ENCODE assay signal across 1 cellular context in the genomic region with DNA sequence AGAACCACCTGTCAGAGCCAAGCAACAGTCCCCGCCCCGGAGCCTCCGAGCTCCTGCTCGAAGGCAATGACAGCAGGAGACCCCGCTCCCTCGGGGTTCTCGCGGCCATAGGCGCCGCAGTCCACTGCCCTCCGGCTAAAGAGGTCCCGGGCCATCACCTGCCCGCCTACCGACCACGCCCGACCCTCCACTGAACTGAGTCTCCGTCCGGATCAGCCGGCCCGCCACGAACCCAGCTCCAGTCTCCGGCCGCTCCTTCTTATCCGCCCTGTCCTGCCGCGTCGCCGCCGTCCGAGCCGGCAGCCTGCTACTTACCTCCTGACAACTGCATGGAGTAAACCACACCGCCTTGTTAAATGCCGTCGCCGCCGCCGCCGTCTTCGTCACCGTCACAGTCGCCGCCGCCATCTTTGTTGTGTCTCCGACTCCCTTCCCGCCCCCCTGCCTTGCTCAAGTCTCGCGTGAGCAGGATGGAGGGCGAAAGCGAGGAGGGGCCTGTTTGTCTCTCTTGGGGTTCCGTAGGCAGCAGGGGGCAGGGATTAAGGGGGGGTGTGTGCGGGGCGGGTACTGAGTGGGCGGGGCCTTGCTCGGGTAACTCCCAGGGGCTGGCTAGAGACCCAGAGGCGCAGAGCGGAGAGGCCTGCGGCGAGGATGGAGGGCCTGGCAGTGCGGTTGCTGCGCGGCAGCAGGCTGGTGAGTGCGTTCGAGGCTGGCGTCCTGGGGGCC.
A peak's percentile ranks its signal among the peaks of the same experiment; 100 is the strongest.
TF ChIP-seq lines count a peak whose summit lies in the region.

A gene (plus strand): TSS at position 628 of the 726 bp plus-strand sequence. CDS start 24 bp downstream, at position 652.
A gene with protein sequence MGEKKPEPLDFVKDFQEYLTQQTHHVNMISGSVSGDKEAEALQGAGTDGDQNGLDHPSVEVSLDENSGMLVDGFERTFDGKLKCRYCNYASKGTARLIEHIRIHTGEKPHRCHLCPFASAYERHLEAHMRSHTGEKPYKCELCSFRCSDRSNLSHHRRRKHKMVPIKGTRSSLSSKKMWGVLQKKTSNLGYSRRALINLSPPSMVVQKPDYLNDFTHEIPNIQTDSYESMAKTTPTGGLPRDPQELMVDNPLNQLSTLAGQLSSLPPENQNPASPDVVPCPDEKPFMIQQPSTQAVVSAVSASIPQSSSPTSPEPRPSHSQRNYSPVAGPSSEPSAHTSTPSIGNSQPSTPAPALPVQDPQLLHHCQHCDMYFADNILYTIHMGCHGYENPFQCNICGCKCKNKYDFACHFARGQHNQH (minus strand): TSS at position 417 of the 726 bp plus-strand sequence. CDS start 10,170 bp downstream, outside the sequence.

TF ChIP-seq in HEK293, 187 proteins besides CTCF, POLR2A, EP300 and RAD21 (continued from another document):
- TF ChIP-seq, protein P1, sequence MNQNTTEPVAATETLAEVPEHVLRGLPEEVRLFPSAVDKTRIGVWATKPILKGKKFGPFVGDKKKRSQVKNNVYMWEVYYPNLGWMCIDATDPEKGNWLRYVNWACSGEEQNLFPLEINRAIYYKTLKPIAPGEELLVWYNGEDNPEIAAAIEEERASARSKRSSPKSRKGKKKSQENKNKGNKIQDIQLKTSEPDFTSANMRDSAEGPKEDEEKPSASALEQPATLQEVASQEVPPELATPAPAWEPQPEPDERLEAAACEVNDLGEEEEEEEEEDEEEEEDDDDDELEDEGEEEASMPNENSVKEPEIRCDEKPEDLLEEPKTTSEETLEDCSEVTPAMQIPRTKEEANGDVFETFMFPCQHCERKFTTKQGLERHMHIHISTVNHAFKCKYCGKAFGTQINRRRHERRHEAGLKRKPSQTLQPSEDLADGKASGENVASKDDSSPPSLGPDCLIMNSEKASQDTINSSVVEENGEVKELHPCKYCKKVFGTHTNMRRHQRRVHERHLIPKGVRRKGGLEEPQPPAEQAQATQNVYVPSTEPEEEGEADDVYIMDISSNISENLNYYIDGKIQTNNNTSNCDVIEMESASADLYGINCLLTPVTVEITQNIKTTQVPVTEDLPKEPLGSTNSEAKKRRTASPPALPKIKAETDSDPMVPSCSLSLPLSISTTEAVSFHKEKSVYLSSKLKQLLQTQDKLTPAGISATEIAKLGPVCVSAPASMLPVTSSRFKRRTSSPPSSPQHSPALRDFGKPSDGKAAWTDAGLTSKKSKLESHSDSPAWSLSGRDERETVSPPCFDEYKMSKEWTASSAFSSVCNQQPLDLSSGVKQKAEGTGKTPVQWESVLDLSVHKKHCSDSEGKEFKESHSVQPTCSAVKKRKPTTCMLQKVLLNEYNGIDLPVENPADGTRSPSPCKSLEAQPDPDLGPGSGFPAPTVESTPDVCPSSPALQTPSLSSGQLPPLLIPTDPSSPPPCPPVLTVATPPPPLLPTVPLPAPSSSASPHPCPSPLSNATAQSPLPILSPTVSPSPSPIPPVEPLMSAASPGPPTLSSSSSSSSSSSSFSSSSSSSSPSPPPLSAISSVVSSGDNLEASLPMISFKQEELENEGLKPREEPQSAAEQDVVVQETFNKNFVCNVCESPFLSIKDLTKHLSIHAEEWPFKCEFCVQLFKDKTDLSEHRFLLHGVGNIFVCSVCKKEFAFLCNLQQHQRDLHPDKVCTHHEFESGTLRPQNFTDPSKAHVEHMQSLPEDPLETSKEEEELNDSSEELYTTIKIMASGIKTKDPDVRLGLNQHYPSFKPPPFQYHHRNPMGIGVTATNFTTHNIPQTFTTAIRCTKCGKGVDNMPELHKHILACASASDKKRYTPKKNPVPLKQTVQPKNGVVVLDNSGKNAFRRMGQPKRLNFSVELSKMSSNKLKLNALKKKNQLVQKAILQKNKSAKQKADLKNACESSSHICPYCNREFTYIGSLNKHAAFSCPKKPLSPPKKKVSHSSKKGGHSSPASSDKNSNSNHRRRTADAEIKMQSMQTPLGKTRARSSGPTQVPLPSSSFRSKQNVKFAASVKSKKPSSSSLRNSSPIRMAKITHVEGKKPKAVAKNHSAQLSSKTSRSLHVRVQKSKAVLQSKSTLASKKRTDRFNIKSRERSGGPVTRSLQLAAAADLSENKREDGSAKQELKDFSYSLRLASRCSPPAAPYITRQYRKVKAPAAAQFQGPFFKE (tag by site-specific recombination; IDR thresholded peaks at IDR 0.05; ENCODE audit: borderline replicate concordance), result no peak
- 0 out of 2 replicates have a peak, but pooled peaks have one; percentile 17 for TF ChIP-seq ZSCAN23 (tag by site-specific recombination; IDR thresholded peaks at IDR 0.05)
- TF ChIP-seq ZNF391 (tag by site-specific recombination; IDR thresholded peaks at IDR 0.05; ENCODE audit: borderline replicate concordance, low read depth), result peak; percentile 84; the same call in 1 of the 2 replicates
- TF ChIP-seq ZNF221 (tag by site-specific recombination; IDR thresholded peaks at IDR 0.05; ENCODE audit: borderline replicate concordance), result no peak
- no peak for TF ChIP-seq ZNF747 (tag by site-specific recombination; IDR thresholded peaks at IDR 0.05)
- TF ChIP-seq, protein P2, sequence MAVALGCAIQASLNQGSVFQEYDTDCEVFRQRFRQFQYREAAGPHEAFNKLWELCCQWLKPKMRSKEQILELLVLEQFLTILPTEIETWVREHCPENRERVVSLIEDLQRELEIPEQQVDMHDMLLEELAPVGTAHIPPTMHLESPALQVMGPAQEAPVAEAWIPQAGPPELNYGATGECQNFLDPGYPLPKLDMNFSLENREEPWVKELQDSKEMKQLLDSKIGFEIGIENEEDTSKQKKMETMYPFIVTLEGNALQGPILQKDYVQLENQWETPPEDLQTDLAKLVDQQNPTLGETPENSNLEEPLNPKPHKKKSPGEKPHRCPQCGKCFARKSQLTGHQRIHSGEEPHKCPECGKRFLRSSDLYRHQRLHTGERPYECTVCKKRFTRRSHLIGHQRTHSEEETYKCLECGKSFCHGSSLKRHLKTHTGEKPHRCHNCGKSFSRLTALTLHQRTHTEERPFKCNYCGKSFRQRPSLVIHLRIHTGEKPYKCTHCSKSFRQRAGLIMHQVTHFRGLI (tag by site-specific recombination; IDR thresholded peaks at IDR 0.05), result no peak
- peak; percentile 30; the same call in 1 of the 2 replicates for TF ChIP-seq ZBTB17 (tag by site-specific recombination; IDR thresholded peaks at IDR 0.05)
- TF ChIP-seq SCRT2 (tag by site-specific recombination; IDR thresholded peaks at IDR 0.05), result peak; percentile 100
- no peak for TF ChIP-seq ZNF133 (tag by site-specific recombination; IDR thresholded peaks at IDR 0.05)
- TF ChIP-seq ZNF548 (tag by site-specific recombination; IDR thresholded peaks at IDR 0.05), result no peak
- TF ChIP-seq GLI4 (tag by site-specific recombination; IDR thresholded peaks at IDR 0.05), result peak; percentile 45; the same call in 1 of the 2 replicates
- no peak for TF ChIP-seq ZNF521 (tag by site-specific recombination; IDR thresholded peaks at IDR 0.05)
- TF ChIP-seq, protein P3, sequence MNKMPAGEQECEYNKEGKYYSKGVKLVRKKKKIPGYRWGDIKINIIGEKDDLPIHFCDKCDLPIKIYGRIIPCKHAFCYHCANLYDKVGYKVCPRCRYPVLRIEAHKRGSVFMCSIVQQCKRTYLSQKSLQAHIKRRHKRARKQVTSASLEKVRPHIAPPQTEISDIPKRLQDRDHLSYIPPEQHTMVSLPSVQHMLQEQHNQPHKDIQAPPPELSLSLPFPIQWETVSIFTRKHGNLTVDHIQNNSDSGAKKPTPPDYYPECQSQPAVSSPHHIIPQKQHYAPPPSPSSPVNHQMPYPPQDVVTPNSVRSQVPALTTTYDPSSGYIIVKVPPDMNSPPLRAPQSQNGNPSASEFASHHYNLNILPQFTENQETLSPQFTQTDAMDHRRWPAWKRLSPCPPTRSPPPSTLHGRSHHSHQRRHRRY (tag by site-specific recombination; IDR thresholded peaks at IDR 0.05), result no peak
- no peak for TF ChIP-seq HOXA7 (CRISPR knock-in tag; IDR thresholded peaks at IDR 0.05; ENCODE audit: borderline replicate concordance)
